ENCODE assay signal across 16 cellular contexts in the genomic region with DNA sequence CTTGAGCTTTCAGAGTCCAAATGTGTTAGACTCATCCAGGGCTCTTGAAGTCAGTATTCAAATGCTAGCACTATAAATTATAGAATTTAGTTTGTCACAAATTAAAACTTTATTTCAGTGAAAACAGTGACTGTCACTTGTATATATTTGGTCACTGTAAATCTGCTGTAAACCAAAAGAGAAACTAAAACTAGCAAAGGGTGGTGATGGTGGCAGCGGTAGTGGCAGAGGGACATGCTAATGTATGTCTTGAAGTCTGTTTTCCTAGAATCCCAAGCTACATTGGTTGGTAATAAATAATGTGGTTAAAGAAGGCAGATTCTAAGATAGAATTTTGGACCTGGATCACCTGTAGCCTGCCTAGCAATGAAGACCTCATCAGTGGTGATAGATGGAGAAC.
DNase-seq lines count a peak whose midpoint lies in the region; ATAC-seq and TF ChIP-seq lines count a peak whose summit lies in the region.
"Had no signal": no experiment of that assay in that cellular context is flagged by ENCODE, and none has a peak within 500 bp of the region (broad histone marks: within the 10 kb centered on the region; RNA-seq: fewer than 3 reads in every experiment).

No MANE protein-coding gene starts in this region.

- H3K27me3 ChIP-seq in right atrium auricular region = no peaks in the 10 kb centered on the region
- H3K27me3 ChIP-seq: suprapubic skin had no signal

- H3K27ac Mint-ChIP-seq in activated T-cell treated with anti-CD3 and anti-CD28 coated beads, Interleukin-2, amount 50 U/mL, for 72 hours = peak overlapping the region; percentile 77
- H3K27ac Mint-ChIP-seq in activated T-cell treated with anti-CD3 and anti-CD28 coated beads, Interleukin-2, amount 50 U/mL, for 24 hours = no peak overlapping the region
- H3K27ac Mint-ChIP-seq in stimulated activated effector memory CD8-positive, alpha-beta T cell treated with anti-CD3 and anti-CD28 coated beads, Interleukin-12 subunit alpha, Interleukin-12 subunit beta, amount 100 ng/mL, for 72 hours = peak overlapping the region; percentile 44
- H3K27ac Mint-ChIP-seq: activated CD4-positive, alpha-beta T cell treated with anti-CD3 and anti-CD28 coated beads, Interleukin-2, amount 10 ng/mL, durations not matched to agents 24 days and 14 days; activated naive CD8-positive, alpha-beta T cell treated with anti-CD3 and anti-CD28 coated beads, Interleukin-2, amount 50 U/mL, for 24 hours had no signal

- no peak for TF ChIP-seq CTCF in right atrium auricular region (IDR thresholded peaks at IDR 0.05)

- H3K4me3 Mint-ChIP-seq in activated T-cell treated with anti-CD3 and anti-CD28 coated beads, Interleukin-2, amount 50 U/mL, for 72 hours = peak overlapping the region in 1 of 2 donors; percentile 64
- no peak overlapping the region for H3K4me3 Mint-ChIP-seq in activated T-cell treated with anti-CD3 and anti-CD28 coated beads, Interleukin-2, amount 50 U/mL, for 24 hours
- peak overlapping the region; percentile 39 for H3K4me3 Mint-ChIP-seq in stimulated activated effector memory CD8-positive, alpha-beta T cell treated with anti-CD3 and anti-CD28 coated beads, Interleukin-12 subunit alpha, Interleukin-12 subunit beta, amount 100 ng/mL, for 72 hours
- H3K4me3 Mint-ChIP-seq: activated CD4-positive, alpha-beta T cell treated with anti-CD3 and anti-CD28 coated beads, Interleukin-2, amount 10 ng/mL, durations not matched to agents 24 days and 14 days; activated naive CD8-positive, alpha-beta T cell treated with anti-CD3 and anti-CD28 coated beads, Interleukin-2, amount 50 U/mL, for 24 hours had no signal

- no peak for ATAC-seq in activated T-cell treated with anti-CD3 and anti-CD28 coated beads, Interleukin-2, amount 50 U/mL, for 72 hours (replicated peaks in 1 of 2)
- ATAC-seq in GM19452 (IDR thresholded peaks at IDR 0.05; ENCODE audit: unreplicated experiment) = peak; percentile 61
- peak; percentile 50 for ATAC-seq in stimulated activated effector memory CD8-positive, alpha-beta T cell treated with anti-CD3 and anti-CD28 coated beads, Interleukin-12 subunit alpha, Interleukin-12 subunit beta, amount 100 ng/mL, for 72 hours
- no peak for ATAC-seq in GM21723 (IDR thresholded peaks at IDR 0.05; ENCODE audit: unreplicated experiment)
- ATAC-seq in GM21390 (IDR thresholded peaks at IDR 0.05; ENCODE audit: unreplicated experiment) = no peak
- ATAC-seq: activated naive CD8-positive, alpha-beta T cell treated with anti-CD3 and anti-CD28 coated beads, Interleukin-2, amount 50 U/mL, for 24 hours; lower lobe of right lung had no signal

- H3K9me3 Mint-ChIP-seq in activated T-cell treated with anti-CD3 and anti-CD28 coated beads, Interleukin-2, amount 50 U/mL, for 72 hours = no peaks in the 10 kb centered on the region
- no peaks in the 10 kb centered on the region for H3K9me3 Mint-ChIP-seq in activated T-cell treated with anti-CD3 and anti-CD28 coated beads, Interleukin-2, amount 50 U/mL, for 24 hours
- H3K9me3 Mint-ChIP-seq in stimulated activated effector memory CD8-positive, alpha-beta T cell treated with anti-CD3 and anti-CD28 coated beads, Interleukin-12 subunit alpha, Interleukin-12 subunit beta, amount 100 ng/mL, for 72 hours = no peaks in the 10 kb centered on the region
- H3K9me3 Mint-ChIP-seq: activated naive CD8-positive, alpha-beta T cell treated with anti-CD3 and anti-CD28 coated beads, Interleukin-2, amount 50 U/mL, for 24 hours had no signal

- H3K4me1 ChIP-seq in right atrium auricular region = no peaks in the 10 kb centered on the region
- H3K4me1 ChIP-seq: lower lobe of right lung, parathyroid adenoma, suprapubic skin had no signal

- no peaks in the 10 kb centered on the region for H3K36me3 ChIP-seq in right atrium auricular region
- H3K36me3 ChIP-seq: lower lobe of right lung, suprapubic skin had no signal

- no peak overlapping the region for H3K4me3 ChIP-seq in right atrium auricular region
- H3K4me3 ChIP-seq: lower lobe of right lung, smooth muscle cell, suprapubic skin had no signal

- no peak overlapping the region for H3K27ac ChIP-seq in right atrium auricular region
- H3K27ac ChIP-seq: lower lobe of right lung, parathyroid adenoma, suprapubic skin had no signal

- H3K4me1 Mint-ChIP-seq in activated T-cell treated with anti-CD3 and anti-CD28 coated beads, Interleukin-2, amount 50 U/mL, for 72 hours (ENCODE audit: low read depth) = no peaks in the 10 kb centered on the region
- no peaks in the 10 kb centered on the region for H3K4me1 Mint-ChIP-seq in activated T-cell treated with anti-CD3 and anti-CD28 coated beads, Interleukin-2, amount 50 U/mL, for 24 hours (ENCODE audit: low read depth)
- H3K4me1 Mint-ChIP-seq in stimulated activated effector memory CD8-positive, alpha-beta T cell treated with anti-CD3 and anti-CD28 coated beads, Interleukin-12 subunit alpha, Interleukin-12 subunit beta, amount 100 ng/mL, for 72 hours = peaks cover 8% of the 10 kb centered on the region
- H3K4me1 Mint-ChIP-seq: activated naive CD8-positive, alpha-beta T cell treated with anti-CD3 and anti-CD28 coated beads, Interleukin-2, amount 50 U/mL, for 24 hours had no signal

- DNase-seq in activated T-cell treated with anti-CD3 and anti-CD28 coated beads, Interleukin-2, amount 50 U/mL, for 72 hours = no peak
- DNase-seq in activated T-cell treated with anti-CD3 and anti-CD28 coated beads, Interleukin-2, amount 50 U/mL, for 24 hours = no peak
- DNase-seq in NCI-H2029 (lab: John Stamatoyannopoulos, UW) (peak; percentile 64), right atrium auricular region (ENCODE audit: low spot score) (no peak)
- DNase-seq in stimulated activated effector memory CD8-positive, alpha-beta T cell treated with anti-CD3 and anti-CD28 coated beads, Interleukin-12 subunit alpha, Interleukin-12 subunit beta, amount 100 ng/mL, for 72 hours (ENCODE audit: low spot score in 2 of 2) = no peak
- DNase-seq: activated CD4-positive, alpha-beta T cell treated with anti-CD3 and anti-CD28 coated beads, Interleukin-2, amount 10 ng/mL, durations not matched to agents 24 days and 14 days; activated naive CD8-positive, alpha-beta T cell treated with anti-CD3 and anti-CD28 coated beads, Interleukin-2, amount 50 U/mL, for 24 hours; IMR-90; lower lobe of right lung; NCI-H1092 had no signal

- no peaks in the 10 kb centered on the region for H3K9me3 ChIP-seq in right atrium auricular region
- H3K9me3 ChIP-seq: lower lobe of right lung, suprapubic skin had no signal

- no peaks in the 10 kb centered on the region for H3K36me3 Mint-ChIP-seq in activated T-cell treated with anti-CD3 and anti-CD28 coated beads, Interleukin-2, amount 50 U/mL, for 72 hours (ENCODE audit: insufficient read depth in 2 of 2)
- no peaks in the 10 kb centered on the region for H3K36me3 Mint-ChIP-seq in activated T-cell treated with anti-CD3 and anti-CD28 coated beads, Interleukin-2, amount 50 U/mL, for 24 hours (ENCODE audit: low read depth)
- no peaks in the 10 kb centered on the region for H3K36me3 Mint-ChIP-seq in stimulated activated effector memory CD8-positive, alpha-beta T cell treated with anti-CD3 and anti-CD28 coated beads, Interleukin-12 subunit alpha, Interleukin-12 subunit beta, amount 100 ng/mL, for 72 hours

- H3K27me3 Mint-ChIP-seq in activated T-cell treated with anti-CD3 and anti-CD28 coated beads, Interleukin-2, amount 50 U/mL, for 72 hours (ENCODE audit: low read depth) = no peaks in the 10 kb centered on the region
- H3K27me3 Mint-ChIP-seq in activated T-cell treated with anti-CD3 and anti-CD28 coated beads, Interleukin-2, amount 50 U/mL, for 24 hours = no peaks in the 10 kb centered on the region
- H3K27me3 Mint-ChIP-seq: activated CD4-positive, alpha-beta T cell treated with anti-CD3 and anti-CD28 coated beads, Interleukin-2, amount 10 ng/mL, durations not matched to agents 24 days and 14 days; activated naive CD8-positive, alpha-beta T cell treated with anti-CD3 and anti-CD28 coated beads, Interleukin-2, amount 50 U/mL, for 24 hours had no signal

Comparison
In these comparisons a context has a peak if more than half of its experiments do, and no peak if none do; other contexts are left out.
1. ATAC-seq: peak in GM19452 (single experiment) and stimulated activated effector memory CD8-positive, alpha-beta T cell treated with anti-CD3 and anti-CD28 coated beads, Interleukin-12 subunit alpha, Interleukin-12 subunit beta, amount 100 ng/mL, for 72 hours (single experiment); none in activated T-cell treated with anti-CD3 and anti-CD28 coated beads, Interleukin-2, amount 50 U/mL, for 72 hours (0 of 2), GM21723 (single experiment) and GM21390 (single experiment).